Comparison of ENCODE assay signal across 8 cellular contexts in genomic region chr19:41127801-41128300, GRCh38. TPM values are rescaled to one million over a fixed set of nuclear protein-coding genes. Genes with fewer than 3 reads are reported as not detected.
A peak's percentile ranks its signal among the peaks of the same experiment; 100 is the strongest.
DNase-seq lines count a peak whose midpoint lies in the region; ATAC-seq, FAIRE-seq and TF ChIP-seq lines count a peak whose summit lies in the region.
"Not testable (repeated sequence)": the region's sequence is repeated elsewhere in the genome, so short reads cannot be mapped to it uniquely, and the experiment has no call there.

No MANE protein-coding gene starts in this region.

- H2AFZ ChIP-seq in H1 (ENCODE audit: low read length), result not testable (repeated sequence)

- H3K4me1 Mint-ChIP-seq in T-cell, result peaks cover 22 to 30% (median 30%) of the 10 kb centered on the region in 3 donors

- not testable (repeated sequence) for H4K91ac ChIP-seq in H1 (replicated peaks; ENCODE audit: insufficient read length, low read length)

- H2BK15ac ChIP-seq in H1 (ENCODE audit: low read length), result not testable (repeated sequence)

- not testable (repeated sequence) for H3K9me3 ChIP-seq in H1 (ENCODE audit: insufficient read depth in 2 of 2, low read depth in 1 of 2, low read length in 1 of 2); liver (ENCODE audit: control insufficient read depth in 4 of 4, low read length in 3 of 4); tibial nerve

- not testable (repeated sequence) for TF ChIP-seq POLR2A in H1 (IDR thresholded peaks at IDR 0.05; ENCODE audit: control extremely low read depth in 1 of 2, low read depth in 2 of 2, low read length in 2 of 2); tibial nerve (IDR thresholded peaks at IDR 0.05)

- not testable (repeated sequence) for H3K27me3 ChIP-seq in H1 (replicated peaks in 1 of 4; ENCODE audit: control insufficient read depth in 3 of 4, extremely low read depth in 1 of 4, insufficient read depth in 3 of 4, low read length in 3 of 4); liver (ENCODE audit: control insufficient read depth in 4 of 4, insufficient read depth in 4 of 4, low read length in 3 of 4); tibial nerve

- not testable (repeated sequence) for H2AK5ac ChIP-seq in H1 (ENCODE audit: low read depth, low read length)

- CTCF ChIA-PET in T-cell (lab: Charles Lee), result interaction anchor here in 1 of 2 donors (1.9 kb wide), 1 partner anchor 17 kb away, joined by 11 read pairs; no protein-coding TSS in a partner anchor
- CTCF ChIA-PET in H1 (lab: Charles Lee; ENCODE audit: partially characterized antibody), result interaction anchor here (1.1 to 2.1 kb wide), 5 partner anchors 9 to 195 kb away, joined by 3 to 8 read pairs (median 6); no protein-coding TSS in a partner anchor

- not testable (repeated sequence) for H2BK5ac ChIP-seq in H1 (ENCODE audit: low read depth, low read length)

- H3K23ac ChIP-seq in H1 (ENCODE audit: insufficient read length), result not testable (repeated sequence)

- H3K4me3 ChIP-seq in H1 (ENCODE audit: extremely low read depth in 1 of 4, insufficient read depth in 2 of 4, low read depth in 3 of 4, low read length in 4 of 4) (peak overlapping the region in 1 of 4 experiments; percentile 19; a peak in 1 of 8 replicates), tibial nerve (peak overlapping the region in 1 of 4 donors; percentile 24)
- not testable (repeated sequence) for H3K4me3 ChIP-seq in liver (ENCODE audit: low read depth in 1 of 3, low read length in 3 of 3)

- not testable (repeated sequence) for H4K8ac ChIP-seq in H1 (ENCODE audit: extremely low read depth, insufficient read depth, low read length)

- H2BK120ac ChIP-seq in H1 (replicated peaks; ENCODE audit: low read depth, low read length), result not testable (repeated sequence)

- not testable (repeated sequence) for H3K4me1 ChIP-seq in H1 (replicated peaks in 1 of 4; ENCODE audit: control insufficient read depth in 3 of 4, insufficient read depth in 4 of 4, low read length in 3 of 4)
- H3K4me1 ChIP-seq in liver (ENCODE audit: control insufficient read depth in 4 of 4, insufficient read depth in 4 of 4, low read length in 3 of 4) (peaks cover 0 to 14% (median 6%) of the 10 kb centered on the region in 4 donors), tibial nerve (peaks cover 0 to 11% (median 1%) of the 10 kb centered on the region in 4 donors)

- not testable (repeated sequence) for H4K20me1 ChIP-seq in H1 (replicated peaks in 1 of 2; ENCODE audit: control insufficient read depth in 1 of 2, insufficient read depth in 2 of 2, low read length in 2 of 2)

- H3K4me3 Mint-ChIP-seq in T-cell, result peak overlapping the region; percentile 61 to 77 (median 69)

- not testable (repeated sequence) for H3K79me2 ChIP-seq in H1 (ENCODE audit: control insufficient read depth in 1 of 2, insufficient read depth in 2 of 2, low read length in 2 of 2)

- POLR2A ChIA-PET in T-cell (lab: Charles Lee); H1 (lab: Charles Lee; ENCODE audit: partially characterized antibody): not testable (repeated sequence)

- peak overlapping the region; percentile 93 for H3K18ac ChIP-seq in H1 (ENCODE audit: extremely low read depth, low read length)

- not testable (repeated sequence) for H3K9me3 Mint-ChIP-seq in T-cell

- FAIRE-seq in H1 (lab: Jason Lieb, UNC), result not testable (repeated sequence)

- not testable (repeated sequence) for H3K14ac ChIP-seq in H1 (ENCODE audit: insufficient read length)

- WGBS in H1 (ENCODE audit: extremely low coverage in 1 of 2, insufficient coverage in 1 of 2, insufficient read length in 1 of 2, insufficient replicate concordance in 2 of 2, low coverage in 1 of 2, low lambda C conversion rate in 2 of 2, missing lambda C conversion rate in 1 of 2), 2 experiments, result 8% methylated on average over 14 of the region's 29 CpGs; no CpG with 5 or more reads in 1 of the 2 experiments
- 2% methylated on average over 29 of the region's 29 CpGs for WGBS in liver
- 1 to 7% methylated on average over 5 to 12 of the region's 29 CpGs for WGBS in tibial nerve, 2 donors

- peak; percentile 39 for TF ChIP-seq CTCF in GM10266 (IDR thresholded peaks at IDR 0.05; ENCODE audit: control insufficient read depth, insufficient read depth, low read depth, missing control alignments)
- peak; percentile 24 to 64 (median 60) for TF ChIP-seq CTCF in H1 (IDR thresholded peaks at IDR 0.05; ENCODE audit: control extremely low read depth in 1 of 3, insufficient read depth in 1 of 3, low read depth in 1 of 3, low read length in 3 of 3)
- peak; percentile 24 for TF ChIP-seq CTCF in liver (IDR thresholded peaks at IDR 0.05; ENCODE audit: low read depth, low read length, missing input control)
- TF ChIP-seq CTCF in tibial nerve (IDR thresholded peaks at IDR 0.05), result peak in 2 of 5 experiments; percentile 13 to 16

- not testable (repeated sequence) for H3K36me3 Mint-ChIP-seq in T-cell

- not testable (repeated sequence) for H3K9ac ChIP-seq in H1 (replicated peaks in 1 of 4; ENCODE audit: extremely low read depth in 1 of 4, low read depth in 3 of 4, low read length in 3 of 4); liver (ENCODE audit: low read depth in 1 of 2, low read length in 2 of 2)

- H3K23me2 ChIP-seq in H1 (ENCODE audit: low read depth, low read length), result not testable (repeated sequence)

- H3K4ac ChIP-seq in H1 (replicated peaks; ENCODE audit: insufficient read length, low read depth, low read length), result not testable (repeated sequence)

- peak; percentile 42 to 48 for TF ChIP-seq RAD21 in H1 (IDR thresholded peaks at IDR 0.05 in 1 of 2, conservative IDR thresholded peaks at IDR 0.05 in 1 of 2; ENCODE audit: low read depth in 2 of 2, low read length in 2 of 2)
- TF ChIP-seq RAD21 in liver (IDR thresholded peaks at IDR 0.05), result peak; percentile 48 to 59

- TF ChIP-seq EP300 in H1 (IDR thresholded peaks at IDR 0.05; ENCODE audit: borderline replicate concordance in 1 of 2, low read depth in 2 of 2, low read length in 2 of 2), result not testable (repeated sequence)
- peak in 1 of 2 donors; percentile 6 for TF ChIP-seq EP300 in tibial nerve (IDR thresholded peaks at IDR 0.05)

- not testable (repeated sequence) for H4K5ac ChIP-seq in H1 (ENCODE audit: insufficient read length, low read depth, low read length)

- H3K36me3 ChIP-seq in H1 (ENCODE audit: control insufficient read depth in 2 of 4, insufficient read depth in 4 of 4, low read length in 3 of 4); liver (ENCODE audit: control insufficient read depth in 4 of 4, insufficient read depth in 3 of 4, low read depth in 1 of 4, low read length in 3 of 4); tibial nerve: not testable (repeated sequence)

- H2BK12ac ChIP-seq in H1 (ENCODE audit: low read depth, low read length), result peak overlapping the region; percentile 87; the same call in 1 of the 2 replicates

- not testable (repeated sequence) for H2BK20ac ChIP-seq in H1 (ENCODE audit: low read length)

- H3K4me2 ChIP-seq in H1 (ENCODE audit: insufficient read depth in 1 of 2, low read depth in 2 of 2, low read length in 2 of 2), result peak overlapping the region; percentile 54 to 57

- peak overlapping the region; percentile 30 to 76 for H3K27ac Mint-ChIP-seq in T-cell

- not testable (repeated sequence) for H3K56ac ChIP-seq in H1 (replicated peaks; ENCODE audit: insufficient read length, low read depth, low read length)

- not testable (repeated sequence) for H3K79me1 ChIP-seq in H1 (ENCODE audit: low read depth, low read length)

- H3K27ac ChIP-seq in H1 (ENCODE audit: low read depth, low read length); liver (ENCODE audit: low read depth in 1 of 2, low read length in 2 of 2); tibial nerve: not testable (repeated sequence)

- not testable (repeated sequence) for H3K27me3 Mint-ChIP-seq in T-cell

- peak; percentile 87 to 92 (median 90) for ATAC-seq in T-cell (replicated peaks in 1 of 4)

- not testable (repeated sequence) for DNase-seq in GM10266 (ENCODE audit: extremely low spot score)
- DNase-seq in NCI-H1092 treated with DMSO at 0.1 percent for 48 hours (lab: John Stamatoyannopoulos, UW), result peak; percentile 16
- peak; percentile 41 to 88 (median 70) for DNase-seq in T-cell
- DNase-seq in activated T-helper 1 cell treated with Interleukin-2 at 50 U/mL for 16 hours (ENCODE audit: low read depth), result peak; percentile 43
- peak; percentile 36 to 80 for DNase-seq in H1 (ENCODE audit: low read depth in 1 of 2, low spot score in 2 of 2)
- peak; percentile 39 for DNase-seq in smooth muscle cell of the brain vasculature (ENCODE audit: low read depth, low spot score)
- peak; percentile 55 to 64 for DNase-seq in tibial nerve (ENCODE audit: low spot score in 2 of 2)

TF ChIP-seq in liver, 16 proteins besides CTCF, POLR2A, EP300 and RAD21 (continues in another document):
- peak; percentile 61 for TF ChIP-seq SP1 (IDR thresholded peaks at IDR 0.05)
- TF ChIP-seq YY1 (IDR thresholded peaks at IDR 0.05), result peak; percentile 28
- peak; percentile 31 to 34 for TF ChIP-seq HNF4A (conservative IDR thresholded peaks at IDR 0.05)

RNA-seq across cellular contexts. Expression of gene CYP2F1, which starts 13.6 kb away (rescaled TPM):
- 1 to 10 TPM in 1 of 5 donors, under 1 TPM in 1, not detected in 3; 0.83 to 1.3 TPM for total RNA-seq in T-cell
- total RNA-seq in H1 (2021; fragmentation: NEBNext Ultra II Directional; extraction: Animal tissue kit (Norgen Biotek cat#: 25700)), result 0.34 TPM in 1 of 2 replicates, not detected in the other
- 0.17 and 1.0 TPM in 2 replicates for polyA plus RNA-seq in H1 (2011; rRNA removed)
- polyA plus RNA-seq in H1 (2011; cell fraction: cytosol; rRNA removed), result 0.09 TPM
- 0.68 TPM for polyA plus RNA-seq in H1 (2011; cell fraction: nucleus; rRNA removed)
- polyA plus RNA-seq in H1 (2012, experiment 1 of 2), result 0.53 to 1.0 TPM in 2 of 4 replicates, not detected in the others
- not detected for polyA plus RNA-seq in H1 (2012, experiment 2 of 2)
- 0.22 TPM for polyA plus RNA-seq in H1 (2013, experiment 1 of 2)
- polyA plus RNA-seq in H1 (2013, experiment 2 of 2), result 0.11 TPM
- polyA minus RNA-seq in H1 (2011; rRNA and poly(A)+ RNA removed), result 0.19 TPM in 1 of 2 replicates, not detected in the other
- polyA minus RNA-seq in H1 (2011; cell fraction: cytosol; rRNA and poly(A)+ RNA removed), result not detected
- polyA minus RNA-seq in H1 (2011; cell fraction: nucleus; rRNA and poly(A)+ RNA removed), result not detected
- not detected for total RNA-seq in liver
- not detected for polyA plus RNA-seq in liver
- not detected for total RNA-seq in tibial nerve

RNA-seq across cellular contexts. Expression of gene CYP2A13, which starts 39.6 kb away (rescaled TPM):
- total RNA-seq in T-cell (not detected), liver (under 1 TPM in 1 of 2 donors, not detected in 1; 0.08 TPM), tibial nerve (not detected)
- 0.60 and 0.78 TPM in 2 replicates for total RNA-seq in H1 (2021; fragmentation: NEBNext Ultra II Directional; extraction: Animal tissue kit (Norgen Biotek cat#: 25700))
- polyA plus RNA-seq in H1 (2011; rRNA removed) (0.63 and 0.88 TPM in 2 replicates), liver (under 1 TPM in 1 of 2 donors, not detected in 1; 0.16 TPM)
- polyA plus RNA-seq in H1 (2011; cell fraction: cytosol; rRNA removed), result 1.0 TPM
- polyA plus RNA-seq in H1 (2011; cell fraction: nucleus; rRNA removed), result 0.80 TPM
- 0.66 to 1.4 TPM (median 0.79 TPM) in 4 replicates for polyA plus RNA-seq in H1 (2012, experiment 1 of 2)
- polyA plus RNA-seq in H1 (2012, experiment 2 of 2), result 0.42 TPM
- 0.34 TPM for polyA plus RNA-seq in H1 (2013, experiment 1 of 2)
- 0.17 TPM for polyA plus RNA-seq in H1 (2013, experiment 2 of 2)
- polyA minus RNA-seq in H1 (2011; rRNA and poly(A)+ RNA removed), result 1.0 and 1.4 TPM in 2 replicates
- not detected for polyA minus RNA-seq in H1 (2011; cell fraction: cytosol; rRNA and poly(A)+ RNA removed)
- 0.80 TPM for polyA minus RNA-seq in H1 (2011; cell fraction: nucleus; rRNA and poly(A)+ RNA removed)
